ENCODE assay signal across 9 cellular contexts in the genomic region with DNA sequence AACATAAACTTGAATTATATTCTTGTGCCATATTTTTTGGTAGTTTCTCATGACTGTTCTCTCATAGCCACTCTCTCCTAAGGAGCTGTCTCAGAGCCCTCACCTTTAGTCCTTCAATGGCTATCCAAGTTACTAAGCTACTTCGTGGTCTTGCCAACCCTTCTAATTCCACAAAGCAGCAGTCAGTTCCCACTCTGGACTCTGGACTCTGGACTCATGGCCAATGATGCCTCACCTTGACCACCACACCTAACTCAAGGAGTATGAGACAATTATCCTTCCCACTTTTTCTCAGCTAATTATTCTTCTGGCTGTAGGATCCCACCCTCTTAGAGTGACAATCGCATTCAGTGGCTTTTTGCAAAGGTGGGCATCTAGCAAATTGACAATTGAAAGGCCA. TPM values are rescaled to one million over a fixed set of nuclear protein-coding genes. Genes with fewer than 3 reads are reported as not detected.
"Had no signal": no experiment of that assay in that cellular context is flagged by ENCODE, and none has a peak within 500 bp of the region (broad histone marks: within the 10 kb centered on the region; RNA-seq: fewer than 3 reads in every experiment).

No MANE protein-coding gene starts in this region.

- DNase-seq: GOT3, H7, HFFc6, KBM-7 had no signal

- H3K36me3 ChIP-seq: HAP-1 had no signal

- H3K9me3 ChIP-seq: HAP-1 had no signal

- H3K27ac ChIP-seq: HL-60 had no signal

- H3K27me3 Mint-ChIP-seq: IgD-negative memory B cell had no signal

- H3K27ac Mint-ChIP-seq: HFFc6, IgD-negative memory B cell had no signal

- H3K4me1 Mint-ChIP-seq: IgD-negative memory B cell had no signal

- H3K36me3 Mint-ChIP-seq: IgD-negative memory B cell had no signal

- H3K4me1 ChIP-seq: HAP-1 had no signal

- ATAC-seq: HCT116, HepG2 had no signal

- H3K4me3 ChIP-seq: HAP-1 had no signal

- H3K4me3 Mint-ChIP-seq: HFFc6, IgD-negative memory B cell had no signal

RNA-seq across cellular contexts. Expression of a gene that starts 42.2 kb away (rescaled TPM):
- total RNA-seq: H7, HepG2 had no signal
- polyA plus RNA-seq: HepG2 had no signal
